Comparison of ENCODE assay signal across 12 cellular contexts in genomic region chr20:41395669-41396664, GRCh38. TPM values are rescaled to one million over a fixed set of nuclear protein-coding genes. Genes with fewer than 3 reads are reported as not detected.
DNase-seq lines count a peak whose midpoint lies in the region; ATAC-seq and TF ChIP-seq lines count a peak whose summit lies in the region.
"Had no signal": no experiment of that assay in that cellular context is flagged by ENCODE, and none has a peak within 500 bp of the region (broad histone marks: within the 10 kb centered on the region; RNA-seq: fewer than 3 reads in every experiment).

No MANE protein-coding gene starts in this region.

- no peak overlapping the region for H4K91ac ChIP-seq in H9 (ENCODE audit: insufficient read length, low read depth, low read length)

- peaks cover 8% of the 10 kb centered on the region; the same call in 1 of the 2 replicates for H3K4me1 ChIP-seq in H9 (ENCODE audit: insufficient read depth, low read length)
- peaks cover 58% of the 10 kb centered on the region for H3K4me1 ChIP-seq in left ventricle myocardium inferior
- H3K4me1 ChIP-seq: HAP-1 had no signal

- H2BK5ac ChIP-seq in H9 (ENCODE audit: insufficient read length, low read length), result no peak overlapping the region

- H3K23ac ChIP-seq in H9 (ENCODE audit: insufficient read length, low read depth, low read length), result no peak overlapping the region

- H3K36me3 Mint-ChIP-seq in H9 (ENCODE audit: insufficient read depth in 1 of 3, low read depth in 3 of 3) (no peaks in the 10 kb centered on the region), progenitor cell of endocrine pancreas (ENCODE audit: insufficient read depth) (no peaks in the 10 kb centered on the region)
- no peaks in the 10 kb centered on the region for H3K36me3 Mint-ChIP-seq in activated CD8-positive, alpha-beta memory T cell treated with anti-CD3 and anti-CD28 coated beads, Interleukin-2, amount 10 ng/mL, durations not matched to agents 7 days and 5 days

- no peaks in the 10 kb centered on the region for H3K23me2 ChIP-seq in H9 (ENCODE audit: insufficient read length, low read depth, low read length, poor library complexity, severe bottlenecking)

- no peaks in the 10 kb centered on the region for H3K79me2 ChIP-seq in H9 (ENCODE audit: insufficient read depth, low read length)

- no peak overlapping the region; a peak in 1 of 5 replicates for H3K4me3 Mint-ChIP-seq in H9
- H3K4me3 Mint-ChIP-seq in progenitor cell of endocrine pancreas (ENCODE audit: low read depth), result no peak overlapping the region
- H3K4me3 Mint-ChIP-seq in activated CD8-positive, alpha-beta memory T cell treated with anti-CD3 and anti-CD28 coated beads, Interleukin-2, amount 10 ng/mL, durations not matched to agents 7 days and 5 days, result no peak overlapping the region
- H3K4me3 Mint-ChIP-seq: activated CD4-positive, alpha-beta T cell treated with anti-CD3 and anti-CD28 coated beads, Interleukin-2, amount 10 ng/mL, durations not matched to agents 7 days and 5 days had no signal

- no peak overlapping the region for H3K18ac ChIP-seq in H9 (ENCODE audit: insufficient read length, low read depth, low read length)

- no peak overlapping the region for H2BK15ac ChIP-seq in H9 (ENCODE audit: low read depth, low read length)

- ATAC-seq in activated CD8-positive, alpha-beta memory T cell treated with anti-CD3 and anti-CD28 coated beads, Interleukin-2, amount 10 ng/mL, durations not matched to agents 7 days and 5 days, result no peak
- no peak for ATAC-seq in GM21717 (IDR thresholded peaks at IDR 0.05; ENCODE audit: unreplicated experiment)

- H3K9ac ChIP-seq in H9 (ENCODE audit: extremely low read depth, insufficient read length, low read length), result no peak overlapping the region

- H3K27me3 Mint-ChIP-seq in H9 (ENCODE audit: low read depth), result no peaks in the 10 kb centered on the region; the same call in 1 of the 2 replicates
- H3K27me3 Mint-ChIP-seq in progenitor cell of endocrine pancreas, result no peaks in the 10 kb centered on the region
- no peaks in the 10 kb centered on the region for H3K27me3 Mint-ChIP-seq in activated CD8-positive, alpha-beta memory T cell treated with anti-CD3 and anti-CD28 coated beads, Interleukin-2, amount 10 ng/mL, durations not matched to agents 7 days and 5 days
- H3K27me3 Mint-ChIP-seq: activated CD4-positive, alpha-beta T cell treated with anti-CD3 and anti-CD28 coated beads, Interleukin-2, amount 10 ng/mL, durations not matched to agents 7 days and 5 days had no signal

- DNase-seq in H9, result peak; percentile 55
- DNase-seq in NCI-H524 treated with DMSO at 0.1 percent for 48 hours (lab: John Stamatoyannopoulos, UW), result peak; percentile 13
- no peak for DNase-seq in left ventricle myocardium inferior
- no peak for DNase-seq in progenitor cell of endocrine pancreas (ENCODE audit: low spot score, unreplicated experiment)
- DNase-seq in HK-2 (ENCODE audit: unreplicated experiment), result no peak
- DNase-seq in H4 (ENCODE audit: low spot score), result no peak
- DNase-seq in activated CD8-positive, alpha-beta memory T cell treated with anti-CD3 and anti-CD28 coated beads, Interleukin-2, amount 10 ng/mL, durations not matched to agents 7 days and 5 days, result no peak
- DNase-seq: activated CD4-positive, alpha-beta T cell treated with anti-CD3 and anti-CD28 coated beads, Interleukin-2, amount 10 ng/mL, durations not matched to agents 7 days and 5 days; NCI-H510A had no signal

- intact Hi-C loops in left ventricle myocardium inferior (cut with micrococcal nuclease), result no loop called here

- H2BK120ac ChIP-seq in H9 (ENCODE audit: low read depth, low read length, poor library complexity, severe bottlenecking), result no peak overlapping the region

- H3T11ph ChIP-seq in H9 (ENCODE audit: low read length), result no peak overlapping the region

- no peaks in the 10 kb centered on the region for H4K20me1 ChIP-seq in H9 (ENCODE audit: control insufficient read depth, insufficient read depth, insufficient read length)

- H2BK20ac ChIP-seq in H9 (ENCODE audit: low read depth, low read length, poor library complexity, severe bottlenecking), result no peak overlapping the region

- whole genome bisulfite sequencing in H9 (ENCODE audit: extremely low coverage, insufficient read length, low lambda C conversion rate), result no CpG with 5 or more reads among the region's 18 CpGs

- no peaks in the 10 kb centered on the region for H3K36me3 ChIP-seq in left ventricle myocardium inferior
- H3K36me3 ChIP-seq: HAP-1 had no signal

- no peak overlapping the region for H3K4me3 ChIP-seq in left ventricle myocardium inferior
- H3K4me3 ChIP-seq: HAP-1 had no signal

- no peak overlapping the region for H4K5ac ChIP-seq in H9 (ENCODE audit: insufficient read length, low read depth, low read length)

- H3K4me2 ChIP-seq in H9 (ENCODE audit: insufficient read depth, insufficient read length, low read length), result no peak overlapping the region

- no peak overlapping the region for H2AK5ac ChIP-seq in H9 (ENCODE audit: insufficient read length, low read length)

- H3K4me1 Mint-ChIP-seq in H9, result peaks cover 19 to 22% of the 10 kb centered on the region in 2 experiments
- H3K4me1 Mint-ChIP-seq in progenitor cell of endocrine pancreas (ENCODE audit: low read depth), result no peaks in the 10 kb centered on the region
- H3K4me1 Mint-ChIP-seq in activated CD8-positive, alpha-beta memory T cell treated with anti-CD3 and anti-CD28 coated beads, Interleukin-2, amount 10 ng/mL, durations not matched to agents 7 days and 5 days, result peaks cover 2% of the 10 kb centered on the region
- H3K4me1 Mint-ChIP-seq: activated CD4-positive, alpha-beta T cell treated with anti-CD3 and anti-CD28 coated beads, Interleukin-2, amount 10 ng/mL, durations not matched to agents 7 days and 5 days had no signal

- H3K79me1 ChIP-seq in H9 (ENCODE audit: insufficient read depth, low read depth, low read length, poor library complexity, severe bottlenecking), result no peaks in the 10 kb centered on the region

- H3K4ac ChIP-seq in H9 (ENCODE audit: low read depth, low read length), result no peak overlapping the region

- H3K9me3 ChIP-seq in H9 (ENCODE audit: control insufficient read depth, low read depth, low read length) (no peaks in the 10 kb centered on the region), left ventricle myocardium inferior (replicated peaks) (no peaks in the 10 kb centered on the region)
- H3K9me3 ChIP-seq: HAP-1 had no signal

- H3K56ac ChIP-seq in H9 (ENCODE audit: insufficient read length, low read depth, low read length), result no peak overlapping the region

- peak overlapping the region in 1 of 3 experiments; percentile 55; a peak in 3 of 7 replicates for H3K27ac Mint-ChIP-seq in H9
- peak overlapping the region; percentile 69 for H3K27ac Mint-ChIP-seq in progenitor cell of endocrine pancreas
- H3K27ac Mint-ChIP-seq in activated CD8-positive, alpha-beta memory T cell treated with anti-CD3 and anti-CD28 coated beads, Interleukin-2, amount 10 ng/mL, durations not matched to agents 7 days and 5 days, result no peak overlapping the region
- H3K27ac Mint-ChIP-seq: activated CD4-positive, alpha-beta T cell treated with anti-CD3 and anti-CD28 coated beads, Interleukin-2, amount 10 ng/mL, durations not matched to agents 7 days and 5 days had no signal

- no peaks in the 10 kb centered on the region for H3K9me3 Mint-ChIP-seq in H9
- no peaks in the 10 kb centered on the region for H3K9me3 Mint-ChIP-seq in progenitor cell of endocrine pancreas (ENCODE audit: low read depth)
- H3K9me3 Mint-ChIP-seq in activated CD8-positive, alpha-beta memory T cell treated with anti-CD3 and anti-CD28 coated beads, Interleukin-2, amount 10 ng/mL, durations not matched to agents 7 days and 5 days (ENCODE audit: low read depth), result no peaks in the 10 kb centered on the region
- H3K9me3 Mint-ChIP-seq: activated CD4-positive, alpha-beta T cell treated with anti-CD3 and anti-CD28 coated beads, Interleukin-2, amount 10 ng/mL, durations not matched to agents 7 days and 5 days had no signal

- no peak overlapping the region for H2BK12ac ChIP-seq in H9 (ENCODE audit: insufficient read length, low read depth, low read length)

- no peak overlapping the region for H2AFZ ChIP-seq in H9 (ENCODE audit: low read length)

- CTCF ChIA-PET in activated CD8-positive, alpha-beta memory T cell treated with anti-CD3 and anti-CD28 coated beads, Interleukin-2, amount 10 ng/mL, durations not matched to agents 7 days and 5 days (lab: Charles Lee), result no interaction called here

- TF ChIP-seq CTCF in H9 (conservative IDR thresholded peaks at IDR 0.05) (no peak), left ventricle myocardium inferior (IDR thresholded peaks at IDR 0.05; ENCODE audit: borderline replicate concordance) (no peak), progenitor cell of endocrine pancreas (IDR thresholded peaks at IDR 0.05; ENCODE audit: unreplicated experiment) (no peak)

- H3K27ac ChIP-seq in H9 (ENCODE audit: insufficient read length, low read depth, low read length) (no peak overlapping the region), left ventricle myocardium inferior (replicated peaks) (peak overlapping the region; percentile 78)
- H3K27ac ChIP-seq: epithelial cell of prostate had no signal

- H3K27me3 ChIP-seq in H9 (ENCODE audit: insufficient read depth, low read length) (no peaks in the 10 kb centered on the region), left ventricle myocardium inferior (ENCODE audit: low read depth) (no peaks in the 10 kb centered on the region)

- H4K8ac ChIP-seq in H9 (replicated peaks; ENCODE audit: insufficient read length, low read depth, low read length), result no peak overlapping the region

- peak overlapping the region; percentile 61 for H3K14ac ChIP-seq in H9 (ENCODE audit: insufficient read depth, low read length)

RNA-seq across cellular contexts. Expression of gene EMILIN3, which starts 29.3 kb away (rescaled TPM):
- total RNA-seq in H9 (2021) (5.9 and 6.7 TPM in 2 replicates), left ventricle myocardium inferior (4.2 TPM), progenitor cell of endocrine pancreas (0.96 and 1.3 TPM in 2 replicates)
- not detected in 2 replicates for total RNA-seq in H4 (2014; rRNA removed; shearing (Covaris generic))
- not detected for total RNA-seq in activated CD8-positive, alpha-beta memory T cell treated with anti-CD3 and anti-CD28 coated beads, Interleukin-2, amount 10 ng/mL, durations not matched to agents 7 days and 5 days
- total RNA-seq: activated CD4-positive, alpha-beta T cell treated with anti-CD3 and anti-CD28 coated beads, Interleukin-2, amount 10 ng/mL, durations not matched to agents 7 days and 5 days had no signal

RNA-seq across cellular contexts. Expression of gene LPIN3, which starts 55.3 kb away (rescaled TPM):
- total RNA-seq in H9 (2021), result 3.8 and 4.2 TPM in 2 replicates
- 19.9 TPM for total RNA-seq in left ventricle myocardium inferior
- 18.3 and 18.4 TPM in 2 replicates for total RNA-seq in progenitor cell of endocrine pancreas
- total RNA-seq in H4 (2014; rRNA removed; shearing (Covaris generic)), result 0.33 and 0.79 TPM in 2 replicates
- total RNA-seq in activated CD8-positive, alpha-beta memory T cell treated with anti-CD3 and anti-CD28 coated beads, Interleukin-2, amount 10 ng/mL, durations not matched to agents 7 days and 5 days, result 1 to 10 TPM in 1 of 2 experiments, under 1 TPM in 1; 0.37 to 1.5 TPM

Comparison
In these comparisons a context has a peak if more than half of its experiments do, and no peak if none do; other contexts are left out.
1. DNase-seq: peak in H9 (single experiment) and NCI-H524 treated with DMSO at 0.1 percent for 48 hours (single experiment); none in left ventricle myocardium inferior (single experiment), progenitor cell of endocrine pancreas (single experiment), HK-2 (single experiment), H4 (single experiment) and activated CD8-positive, alpha-beta memory T cell treated with anti-CD3 and anti-CD28 coated beads, Interleukin-2, amount 10 ng/mL, durations not matched to agents 7 days and 5 days (single experiment).